Comparison of ENCODE assay signal across 8 cellular contexts in the genomic region with DNA sequence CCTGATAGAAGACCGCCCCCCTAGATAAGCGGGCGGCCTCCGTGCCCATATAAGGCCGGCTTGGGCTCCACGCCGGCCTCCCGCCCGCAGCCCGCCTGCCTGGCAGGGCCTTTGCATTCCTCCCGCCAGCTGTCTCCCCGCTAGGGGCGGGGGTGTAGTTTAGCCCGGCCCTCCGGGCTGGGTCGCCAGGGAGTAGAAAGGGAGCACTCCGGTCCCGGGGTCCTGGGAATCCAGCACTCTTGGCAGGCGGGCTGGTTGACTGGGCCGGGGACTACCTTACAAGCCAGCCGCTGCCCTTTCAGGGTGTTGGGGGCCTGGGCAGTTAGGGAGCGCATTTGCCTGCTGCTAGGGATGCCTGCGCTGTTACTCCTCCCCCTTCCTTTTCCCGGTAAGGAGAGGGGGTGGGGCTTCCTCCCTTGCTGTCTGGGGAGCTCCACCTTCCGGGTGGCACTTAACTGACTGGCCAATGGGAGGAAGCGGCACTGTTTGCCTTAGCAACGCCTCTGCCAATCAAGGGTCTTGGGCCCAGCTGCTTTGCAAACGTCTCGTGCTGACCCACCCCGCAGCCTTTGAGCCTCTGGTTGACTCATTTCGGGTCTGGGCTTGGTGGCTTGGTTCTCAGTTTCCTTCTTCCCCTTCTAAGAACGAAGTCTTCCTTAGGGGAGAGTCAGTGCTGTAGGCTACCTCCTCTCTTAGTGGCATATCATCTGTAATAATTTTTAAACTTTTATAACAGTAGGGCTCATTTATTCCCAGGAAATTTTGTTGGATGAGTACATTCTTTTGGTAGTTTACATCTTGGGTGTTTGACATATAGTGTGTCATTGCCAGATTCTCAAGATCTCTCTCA. TPM values are rescaled to one million over a fixed set of nuclear protein-coding genes. Genes with fewer than 3 reads are reported as not detected.
DNase-seq lines count a peak whose midpoint lies in the region; ATAC-seq and TF ChIP-seq lines count a peak whose summit lies in the region.

No MANE protein-coding gene starts in this region.

- no peak overlapping the region for H2AFZ ChIP-seq in hepatocyte

- H4K20me1 ChIP-seq in hepatocyte (ENCODE audit: insufficient read depth, poor library complexity, severe bottlenecking), result peaks cover 18% of the 10 kb centered on the region

- WGBS in hepatocyte (ENCODE audit: low lambda C conversion rate, missing lambda C conversion rate), result 1% methylated on average over 32 of the region's 32 CpGs
- WGBS in aorta, 2 donors, result 0 to 1% methylated on average over 32 of the region's 32 CpGs

- peak overlapping the region; percentile 73 for H3K4me2 ChIP-seq in hepatocyte

- H3K27me3 ChIP-seq in hepatocyte, result no peaks in the 10 kb centered on the region
- H3K27me3 ChIP-seq in rectal smooth muscle tissue (ENCODE audit: control insufficient read depth, insufficient read depth, low read length), result no peaks in the 10 kb centered on the region
- H3K27me3 ChIP-seq in aorta (ENCODE audit: control insufficient read depth in 1 of 2, insufficient read depth in 2 of 2, low read length in 1 of 2), result no peaks in the 10 kb centered on the region

- TF ChIP-seq CTCF in hepatocyte (IDR thresholded peaks at IDR 0.05; ENCODE audit: poor library complexity), result no peak

- peak overlapping the region; percentile 76 for H3K9ac ChIP-seq in rectal smooth muscle tissue (ENCODE audit: low read length)

- H3K9me3 ChIP-seq in hepatocyte (ENCODE audit: low read depth) (no peaks in the 10 kb centered on the region), aorta (ENCODE audit: control insufficient read depth, low read length) (no peaks in the 10 kb centered on the region)

- intact Hi-C loops in aorta (cut with DNase I), result no loop called here

- H3K36me3 ChIP-seq in hepatocyte (replicated peaks; ENCODE audit: insufficient read depth, low read depth) (no peaks in the 10 kb centered on the region), rectal smooth muscle tissue (ENCODE audit: control insufficient read depth, insufficient read depth, low read length) (peaks cover 28% of the 10 kb centered on the region), aorta (ENCODE audit: control insufficient read depth in 1 of 2, insufficient read depth in 2 of 2, low read length in 1 of 2) (peaks cover 0 to 19% of the 10 kb centered on the region in 2 donors)

- peaks cover 23% of the 10 kb centered on the region for H3K4me1 ChIP-seq in hepatocyte (ENCODE audit: insufficient read depth)
- peaks cover 31% of the 10 kb centered on the region for H3K4me1 ChIP-seq in rectal smooth muscle tissue (ENCODE audit: control insufficient read depth, insufficient read depth, low read length)
- H3K4me1 ChIP-seq in aorta (ENCODE audit: control insufficient read depth in 1 of 2, insufficient read depth in 2 of 2, low read length in 2 of 2), result no peaks in the 10 kb centered on the region

- H3K27ac ChIP-seq in hepatocyte (peak overlapping the region; percentile 92), rectal smooth muscle tissue (ENCODE audit: low read depth, low read length) (peak overlapping the region; percentile 99), aorta (ENCODE audit: low read depth in 1 of 2, low read length in 2 of 2) (peak overlapping the region; percentile 61 to 98)

- H3K4me3 ChIP-seq in hepatocyte, result peak overlapping the region; percentile 14
- peak overlapping the region; percentile 98 for H3K4me3 ChIP-seq in rectal smooth muscle tissue (ENCODE audit: low read length)
- peak overlapping the region; percentile 22 to 66 for H3K4me3 ChIP-seq in aorta (ENCODE audit: low read length in 2 of 2)

- H3K79me2 ChIP-seq in hepatocyte, result peaks cover 36% of the 10 kb centered on the region

- no peaks in the 10 kb centered on the region for H3K9me2 ChIP-seq in hepatocyte (replicated peaks; ENCODE audit: insufficient read depth)

- no peak for TF ChIP-seq POLR2A in GM18505 (IDR thresholded peaks at IDR 0.05; ENCODE audit: borderline replicate concordance, extremely low read depth, insufficient read depth, insufficient read length)

- peak; percentile 22 to 55 for DNase-seq in NCI-H1930 (lab: John Stamatoyannopoulos, UW)
- DNase-seq in T-helper 9 cell, result peak; percentile 85
- DNase-seq in astrocyte of the hippocampus (ENCODE audit: low read depth, low spot score), result peak; percentile 99
- peak; percentile 99 for DNase-seq in hepatocyte (ENCODE audit: low spot score)
- DNase-seq in aorta, result peak; percentile 97 to 99

- peak; percentile 59 for ATAC-seq in GM18505 (IDR thresholded peaks at IDR 0.05; ENCODE audit: unreplicated experiment)
- peak; percentile 52 for ATAC-seq in HG02973 (IDR thresholded peaks at IDR 0.05; ENCODE audit: unreplicated experiment)
- peak; percentile 89 for ATAC-seq in aorta (ENCODE audit: low FRiP score)

RNA-seq across cellular contexts. Expression of a gene that starts 3.4 kb away (rescaled TPM):
- total RNA-seq in hepatocyte (19.1 and 22.0 TPM in 2 replicates), aorta (100 to 1,000 TPM in 1 of 2 donors, 10 to 100 TPM in 1; 47.5 to 106 TPM)
- polyA plus RNA-seq in hepatocyte (7.4 and 9.3 TPM in 2 replicates), aorta (10 to 100 TPM; 23.8 to 41.4 TPM)

RNA-seq across cellular contexts. Expression of a gene that starts 7.5 kb away (rescaled TPM):
- total RNA-seq in hepatocyte (13.4 and 26.2 TPM in 2 replicates), aorta (10 to 100 TPM; 32.6 to 54.6 TPM)
- polyA plus RNA-seq in hepatocyte (20.1 and 22.3 TPM in 2 replicates), aorta (100 to 1,000 TPM in 1 of 2 donors, 1 to 10 TPM in 1; 8.1 to 106 TPM)

RNA-seq across cellular contexts. Expression of a gene that starts 54.8 kb away (rescaled TPM):
- 105 and 124 TPM in 2 replicates for total RNA-seq in hepatocyte
- 136 and 153 TPM in 2 replicates for polyA plus RNA-seq in hepatocyte
- 10 to 100 TPM; 10.2 to 18.1 TPM for total RNA-seq in aorta
- polyA plus RNA-seq in aorta, result 10 to 100 TPM; 36.8 to 87.4 TPM

Comparison
In these comparisons a context has a peak if more than half of its experiments do, and no peak if none do; other contexts are left out.
1. Peak in every context shown above with its lines: DNase-seq, ATAC-seq, H3K4me3 ChIP-seq and H3K27ac ChIP-seq.
2. DNase-seq: peak in every context shown above with its lines; median percentile 99 in astrocyte of the hippocampus; 99 in hepatocyte; 98 in aorta; 85 in T-helper 9 cell; 38 in NCI-H1930.
3. H3K4me3 ChIP-seq: peak in every context shown above with its lines; median percentile 98 in rectal smooth muscle tissue; 44 in aorta; 14 in hepatocyte.